ENCODE assay signal across 20 cellular contexts in the genomic region with DNA sequence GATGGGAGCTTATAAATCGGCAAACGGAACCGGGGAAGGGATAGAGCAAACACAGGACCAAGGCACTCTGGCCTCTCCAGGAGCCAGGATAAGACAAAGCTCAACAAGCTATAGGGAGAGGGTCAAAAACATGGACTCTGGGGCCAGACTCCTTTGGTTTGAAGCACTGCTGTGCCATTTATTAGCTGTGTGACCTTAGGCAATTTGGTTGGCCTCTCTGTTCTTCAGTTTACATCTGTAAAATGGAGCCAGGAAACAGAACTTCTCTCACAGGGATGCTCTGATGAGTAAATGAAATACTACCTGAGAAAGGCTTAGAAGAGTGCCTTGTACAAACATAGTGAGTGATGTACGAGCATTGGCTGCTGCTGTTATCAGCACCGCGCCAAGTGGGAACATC.
DNase-seq lines count a peak whose midpoint lies in the region; ATAC-seq, FAIRE-seq and TF ChIP-seq lines count a peak whose summit lies in the region.
"Had no signal": no experiment of that assay in that cellular context is flagged by ENCODE, and none has a peak within 500 bp of the region (broad histone marks: within the 10 kb centered on the region; RNA-seq: fewer than 3 reads in every experiment).

No MANE protein-coding gene starts in this region.

- H3K9ac ChIP-seq in GM23248, result no peak overlapping the region

- no peaks in the 10 kb centered on the region for H3K36me3 Mint-ChIP-seq in CD4-positive, CD25-positive, alpha-beta regulatory T cell
- no peaks in the 10 kb centered on the region for H3K36me3 Mint-ChIP-seq in mesothelial cell of epicardium

- FAIRE-seq in bronchial epithelial cell (lab: Jason Lieb, UNC), result peak; percentile 72
- FAIRE-seq: D721Med, G401.6, GM12891, GM19239, H54 had no signal

- H3F3A ChIP-seq in GM23248 (ENCODE audit: insufficient read depth), result no peaks in the 10 kb centered on the region

- no peaks in the 10 kb centered on the region for H4K20me1 ChIP-seq in GM23248 (ENCODE audit: insufficient read depth)

- no peaks in the 10 kb centered on the region for H3K9me3 Mint-ChIP-seq in CD4-positive, CD25-positive, alpha-beta regulatory T cell
- H3K9me3 Mint-ChIP-seq in mesothelial cell of epicardium, result no peaks in the 10 kb centered on the region
- H3K9me3 Mint-ChIP-seq: GM23338 had no signal

- H3K79me2 ChIP-seq in GM23248 (ENCODE audit: insufficient read depth), result no peaks in the 10 kb centered on the region

- H3K27ac Mint-ChIP-seq in CD4-positive, CD25-positive, alpha-beta regulatory T cell, result peak overlapping the region; percentile 24 to 73 (median 49)
- H3K27ac Mint-ChIP-seq in mesothelial cell of epicardium, result no peak overlapping the region
- H3K27ac Mint-ChIP-seq: B cell, GM23338 had no signal

- in situ Hi-C loops in GM23248 (cut with MboI), result no loop called here

- H2AFZ ChIP-seq in GM23248, result no peak overlapping the region
- H2AFZ ChIP-seq: GM23338 had no signal

- H3K4me1 ChIP-seq in CD4-positive, CD25-positive, alpha-beta regulatory T cell (ENCODE audit: control insufficient read depth, insufficient read depth, low read length, poor library complexity, severe bottlenecking), result no peaks in the 10 kb centered on the region
- H3K4me1 ChIP-seq in GM23248 (ENCODE audit: insufficient read depth), result no peaks in the 10 kb centered on the region
- H3K4me1 ChIP-seq: Caco-2 had no signal

- peaks cover 0 to 51% (median 16%) of the 10 kb centered on the region in 4 donors for H3K4me1 Mint-ChIP-seq in CD4-positive, CD25-positive, alpha-beta regulatory T cell
- H3K4me1 Mint-ChIP-seq in mesothelial cell of epicardium, result no peaks in the 10 kb centered on the region

- ATAC-seq in CD4-positive, CD25-positive, alpha-beta regulatory T cell (ENCODE audit: low read depth in 2 of 2), result no peak
- ATAC-seq in HG02981 (IDR thresholded peaks at IDR 0.05; ENCODE audit: unreplicated experiment), result no peak
- ATAC-seq: GM23338 had no signal

- H3K27ac ChIP-seq in CD4-positive, CD25-positive, alpha-beta regulatory T cell (ENCODE audit: insufficient read depth, low read length, poor library complexity, severe bottlenecking), result no peak overlapping the region
- no peak overlapping the region for H3K27ac ChIP-seq in GM23248
- H3K27ac ChIP-seq: BLaER1 treated with 17β-estradiol and CSF1 and Interleukin-3, amounts not matched to agents 10 nM and 100 nM; HL-60 had no signal

- no peaks in the 10 kb centered on the region for H3K9me2 ChIP-seq in GM23248 (ENCODE audit: insufficient read depth)

- DNase-seq in activated effector memory CD4-positive, alpha-beta T cell treated with anti-CD3 and anti-CD28 coated beads, Interleukin-2, amount 50 U/mL, for 16 hours, result peak; percentile 13
- DNase-seq in activated effector memory CD4-positive, alpha-beta T cell treated with Interleukin-2 at 50 U/mL for 16 hours, result no peak
- no peak for DNase-seq in CD4-positive, CD25-positive, alpha-beta regulatory T cell
- DNase-seq in bronchial epithelial cell (ENCODE audit: low read depth) (no peak), GM23248 (no peak), mesothelial cell of epicardium (ENCODE audit: low spot score in 2 of 2, unreplicated experiment in 2 of 2) (no peak)
- DNase-seq: 8988T, Caco-2, HCEC 1CT, IMR-90 had no signal

- WGBS in GM23248 (ENCODE audit: low coverage in 1 of 2, low lambda C conversion rate in 2 of 2, missing lambda C conversion rate in 2 of 2), 2 experiments, result 93% methylated on average over 6 of the region's 6 CpGs

- no peak overlapping the region for H3K4me2 ChIP-seq in GM23248 (ENCODE audit: unreplicated experiment)
- H3K4me2 ChIP-seq: BLaER1 treated with 17β-estradiol and CSF1 and Interleukin-3, amounts not matched to agents 10 nM and 100 nM; GM23338 had no signal

- H3K9me3 ChIP-seq in CD4-positive, CD25-positive, alpha-beta regulatory T cell (ENCODE audit: control insufficient read depth in 2 of 2, low read length in 2 of 2), result no peaks in the 10 kb centered on the region
- no peaks in the 10 kb centered on the region for H3K9me3 ChIP-seq in GM23248 (ENCODE audit: low read depth)
- H3K9me3 ChIP-seq: BLaER1 treated with 17β-estradiol and CSF1 and Interleukin-3, amounts not matched to agents 10 nM and 100 nM; Caco-2 had no signal

- TF ChIP-seq CTCF in bronchial epithelial cell (IDR thresholded peaks at IDR 0.05; ENCODE audit: insufficient read depth, low read length, severe bottlenecking) (no peak), mesothelial cell of epicardium (IDR thresholded peaks at IDR 0.05; ENCODE audit: unreplicated experiment) (no peak)

- H3K27me3 ChIP-seq in CD4-positive, CD25-positive, alpha-beta regulatory T cell (ENCODE audit: control insufficient read depth, insufficient read depth, low read length), result no peaks in the 10 kb centered on the region
- no peaks in the 10 kb centered on the region for H3K27me3 ChIP-seq in bronchial epithelial cell (ENCODE audit: control insufficient read depth, insufficient read depth, low read length)
- H3K27me3 ChIP-seq in GM23248 (replicated peaks; ENCODE audit: insufficient read depth), result no peaks in the 10 kb centered on the region
- H3K27me3 ChIP-seq: BLaER1 treated with 17β-estradiol and CSF1 and Interleukin-3, amounts not matched to agents 10 nM and 100 nM had no signal

- no peaks in the 10 kb centered on the region for H3K36me3 ChIP-seq in CD4-positive, CD25-positive, alpha-beta regulatory T cell (ENCODE audit: control insufficient read depth, insufficient read depth, low read length)
- H3K36me3 ChIP-seq in bronchial epithelial cell (ENCODE audit: control insufficient read depth, insufficient read depth, low read length), result no peaks in the 10 kb centered on the region
- no peaks in the 10 kb centered on the region for H3K36me3 ChIP-seq in GM23248 (ENCODE audit: low read depth)
- H3K36me3 ChIP-seq: BLaER1 treated with 17β-estradiol and CSF1 and Interleukin-3, amounts not matched to agents 10 nM and 100 nM had no signal

- H3K27me3 Mint-ChIP-seq in CD4-positive, CD25-positive, alpha-beta regulatory T cell, result no peaks in the 10 kb centered on the region
- H3K27me3 Mint-ChIP-seq in mesothelial cell of epicardium (ENCODE audit: low read depth), result peaks cover 24% of the 10 kb centered on the region
- H3K27me3 Mint-ChIP-seq: B cell had no signal

- H3K4me3 Mint-ChIP-seq in CD4-positive, CD25-positive, alpha-beta regulatory T cell, result no peak overlapping the region
- H3K4me3 Mint-ChIP-seq in mesothelial cell of epicardium, result no peak overlapping the region
- H3K4me3 Mint-ChIP-seq: B cell, GM23338 had no signal

- H3K4me3 ChIP-seq in CD4-positive, CD25-positive, alpha-beta regulatory T cell (ENCODE audit: low read depth, low read length), result no peak overlapping the region
- no peak overlapping the region for H3K4me3 ChIP-seq in bronchial epithelial cell (ENCODE audit: low read depth, low read length)
- H3K4me3 ChIP-seq in GM23248, result no peak overlapping the region
- H3K4me3 ChIP-seq: BLaER1 treated with 17β-estradiol and CSF1 and Interleukin-3, amounts not matched to agents 10 nM and 100 nM; GM23338 had no signal
